Comparison of ENCODE assay signal across 1 cellular context in the genomic region with DNA sequence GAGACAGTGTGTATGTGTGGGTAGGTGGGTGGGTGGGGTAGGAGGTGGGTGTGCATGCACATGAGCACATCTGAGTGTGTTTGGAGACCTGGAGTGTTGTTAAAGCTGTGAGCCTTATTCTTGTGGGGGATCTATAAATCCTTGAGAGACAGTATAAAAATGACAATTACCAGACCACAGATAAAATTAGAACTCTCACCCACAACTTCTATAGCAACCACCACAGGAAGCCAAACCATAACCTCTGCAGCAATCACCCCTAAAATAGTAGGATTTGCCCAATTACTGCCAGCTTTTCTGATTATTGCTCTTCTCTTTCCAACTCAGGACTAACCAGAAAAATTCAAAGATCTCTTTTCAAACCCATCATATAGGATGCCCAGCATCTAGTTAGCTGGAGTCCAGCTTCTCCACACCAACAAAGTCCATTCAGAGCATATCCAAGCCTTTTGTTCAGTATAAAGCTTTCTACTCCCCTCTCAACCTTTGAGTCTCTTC.
TF ChIP-seq lines count a peak whose summit lies in the region.

No MANE protein-coding gene starts in this region.

TF ChIP-seq in GM12878, 131 proteins besides CTCF, POLR2A, EP300 and RAD21 (continued from another document):
- TF ChIP-seq WRNIP1 (IDR thresholded peaks at IDR 0.05; ENCODE audit: borderline replicate concordance, low read depth, low read length), result no peak
- TF ChIP-seq HDAC6 (IDR thresholded peaks at IDR 0.05; ENCODE audit: unreplicated experiment), result no peak
- TF ChIP-seq, protein P1, sequence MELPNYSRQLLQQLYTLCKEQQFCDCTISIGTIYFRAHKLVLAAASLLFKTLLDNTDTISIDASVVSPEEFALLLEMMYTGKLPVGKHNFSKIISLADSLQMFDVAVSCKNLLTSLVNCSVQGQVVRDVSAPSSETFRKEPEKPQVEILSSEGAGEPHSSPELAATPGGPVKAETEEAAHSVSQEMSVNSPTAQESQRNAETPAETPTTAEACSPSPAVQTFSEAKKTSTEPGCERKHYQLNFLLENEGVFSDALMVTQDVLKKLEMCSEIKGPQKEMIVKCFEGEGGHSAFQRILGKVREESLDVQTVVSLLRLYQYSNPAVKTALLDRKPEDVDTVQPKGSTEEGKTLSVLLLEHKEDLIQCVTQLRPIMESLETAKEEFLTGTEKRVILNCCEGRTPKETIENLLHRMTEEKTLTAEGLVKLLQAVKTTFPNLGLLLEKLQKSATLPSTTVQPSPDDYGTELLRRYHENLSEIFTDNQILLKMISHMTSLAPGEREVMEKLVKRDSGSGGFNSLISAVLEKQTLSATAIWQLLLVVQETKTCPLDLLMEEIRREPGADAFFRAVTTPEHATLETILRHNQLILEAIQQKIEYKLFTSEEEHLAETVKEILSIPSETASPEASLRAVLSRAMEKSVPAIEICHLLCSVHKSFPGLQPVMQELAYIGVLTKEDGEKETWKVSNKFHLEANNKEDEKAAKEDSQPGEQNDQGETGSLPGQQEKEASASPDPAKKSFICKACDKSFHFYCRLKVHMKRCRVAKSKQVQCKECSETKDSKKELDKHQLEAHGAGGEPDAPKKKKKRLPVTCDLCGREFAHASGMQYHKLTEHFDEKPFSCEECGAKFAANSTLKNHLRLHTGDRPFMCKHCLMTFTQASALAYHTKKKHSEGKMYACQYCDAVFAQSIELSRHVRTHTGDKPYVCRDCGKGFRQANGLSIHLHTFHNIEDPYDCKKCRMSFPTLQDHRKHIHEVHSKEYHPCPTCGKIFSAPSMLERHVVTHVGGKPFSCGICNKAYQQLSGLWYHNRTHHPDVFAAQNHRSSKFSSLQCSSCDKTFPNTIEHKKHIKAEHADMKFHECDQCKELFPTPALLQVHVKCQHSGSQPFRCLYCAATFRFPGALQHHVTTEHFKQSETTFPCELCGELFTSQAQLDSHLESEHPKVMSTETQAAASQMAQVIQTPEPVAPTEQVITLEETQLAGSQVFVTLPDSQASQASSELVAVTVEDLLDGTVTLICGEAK (IDR thresholded peaks at IDR 0.05; ENCODE audit: borderline replicate concordance), result no peak
- TF ChIP-seq, protein P2, sequence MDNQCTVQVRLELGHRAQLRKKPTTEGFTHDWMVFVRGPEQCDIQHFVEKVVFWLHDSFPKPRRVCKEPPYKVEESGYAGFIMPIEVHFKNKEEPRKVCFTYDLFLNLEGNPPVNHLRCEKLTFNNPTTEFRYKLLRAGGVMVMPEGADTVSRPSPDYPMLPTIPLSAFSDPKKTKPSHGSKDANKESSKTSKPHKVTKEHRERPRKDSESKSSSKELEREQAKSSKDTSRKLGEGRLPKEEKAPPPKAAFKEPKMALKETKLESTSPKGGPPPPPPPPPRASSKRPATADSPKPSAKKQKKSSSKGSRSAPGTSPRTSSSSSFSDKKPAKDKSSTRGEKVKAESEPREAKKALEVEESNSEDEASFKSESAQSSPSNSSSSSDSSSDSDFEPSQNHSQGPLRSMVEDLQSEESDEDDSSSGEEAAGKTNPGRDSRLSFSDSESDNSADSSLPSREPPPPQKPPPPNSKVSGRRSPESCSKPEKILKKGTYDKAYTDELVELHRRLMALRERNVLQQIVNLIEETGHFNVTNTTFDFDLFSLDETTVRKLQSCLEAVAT (IDR thresholded peaks at IDR 0.05), result no peak
- TF ChIP-seq CBX5 (IDR thresholded peaks at IDR 0.05; ENCODE audit: low read depth), result no peak
- no peak for TF ChIP-seq POU2F2 (IDR thresholded peaks at IDR 0.05; ENCODE audit: borderline replicate concordance, low read depth, low read length)
- TF ChIP-seq TBL1XR1 (IDR thresholded peaks at IDR 0.05; ENCODE audit: low read depth, low read length), result no peak
- no peak for TF ChIP-seq SREBF2 (IDR thresholded peaks at IDR 0.05; ENCODE audit: low read length)
- TF ChIP-seq CHD2 (IDR thresholded peaks at IDR 0.05; ENCODE audit: borderline replicate concordance, low read depth, low read length), result no peak
- TF ChIP-seq CBFB (IDR thresholded peaks at IDR 0.05; ENCODE audit: low read depth), result 0 out of 2 replicates have a peak, but pooled peaks have one; percentile 19
- TF ChIP-seq MEF2A (IDR thresholded peaks at IDR 0.05; ENCODE audit: insufficient read depth, low read depth, low read length), result peak; percentile 8; the same call in 1 of the 2 replicates
- TF ChIP-seq, protein P3, sequence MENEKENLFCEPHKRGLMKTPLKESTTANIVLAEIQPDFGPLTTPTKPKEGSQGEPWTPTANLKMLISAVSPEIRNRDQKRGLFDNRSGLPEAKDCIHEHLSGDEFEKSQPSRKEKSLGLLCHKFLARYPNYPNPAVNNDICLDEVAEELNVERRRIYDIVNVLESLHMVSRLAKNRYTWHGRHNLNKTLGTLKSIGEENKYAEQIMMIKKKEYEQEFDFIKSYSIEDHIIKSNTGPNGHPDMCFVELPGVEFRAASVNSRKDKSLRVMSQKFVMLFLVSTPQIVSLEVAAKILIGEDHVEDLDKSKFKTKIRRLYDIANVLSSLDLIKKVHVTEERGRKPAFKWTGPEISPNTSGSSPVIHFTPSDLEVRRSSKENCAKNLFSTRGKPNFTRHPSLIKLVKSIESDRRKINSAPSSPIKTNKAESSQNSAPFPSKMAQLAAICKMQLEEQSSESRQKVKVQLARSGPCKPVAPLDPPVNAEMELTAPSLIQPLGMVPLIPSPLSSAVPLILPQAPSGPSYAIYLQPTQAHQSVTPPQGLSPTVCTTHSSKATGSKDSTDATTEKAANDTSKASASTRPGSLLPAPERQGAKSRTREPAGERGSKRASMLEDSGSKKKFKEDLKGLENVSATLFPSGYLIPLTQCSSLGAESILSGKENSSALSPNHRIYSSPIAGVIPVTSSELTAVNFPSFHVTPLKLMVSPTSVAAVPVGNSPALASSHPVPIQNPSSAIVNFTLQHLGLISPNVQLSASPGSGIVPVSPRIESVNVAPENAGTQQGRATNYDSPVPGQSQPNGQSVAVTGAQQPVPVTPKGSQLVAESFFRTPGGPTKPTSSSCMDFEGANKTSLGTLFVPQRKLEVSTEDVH (IDR thresholded peaks at IDR 0.05; ENCODE audit: low read depth, partially characterized antibody), result no peak
- no peak for TF ChIP-seq YBX1 (IDR thresholded peaks at IDR 0.05)
- TF ChIP-seq ESRRA (IDR thresholded peaks at IDR 0.05; ENCODE audit: low read length), result no peak
- no peak for TF ChIP-seq RELA (IDR thresholded peaks at IDR 0.05; ENCODE audit: borderline replicate concordance, partially characterized antibody)
- TF ChIP-seq, protein P4, sequence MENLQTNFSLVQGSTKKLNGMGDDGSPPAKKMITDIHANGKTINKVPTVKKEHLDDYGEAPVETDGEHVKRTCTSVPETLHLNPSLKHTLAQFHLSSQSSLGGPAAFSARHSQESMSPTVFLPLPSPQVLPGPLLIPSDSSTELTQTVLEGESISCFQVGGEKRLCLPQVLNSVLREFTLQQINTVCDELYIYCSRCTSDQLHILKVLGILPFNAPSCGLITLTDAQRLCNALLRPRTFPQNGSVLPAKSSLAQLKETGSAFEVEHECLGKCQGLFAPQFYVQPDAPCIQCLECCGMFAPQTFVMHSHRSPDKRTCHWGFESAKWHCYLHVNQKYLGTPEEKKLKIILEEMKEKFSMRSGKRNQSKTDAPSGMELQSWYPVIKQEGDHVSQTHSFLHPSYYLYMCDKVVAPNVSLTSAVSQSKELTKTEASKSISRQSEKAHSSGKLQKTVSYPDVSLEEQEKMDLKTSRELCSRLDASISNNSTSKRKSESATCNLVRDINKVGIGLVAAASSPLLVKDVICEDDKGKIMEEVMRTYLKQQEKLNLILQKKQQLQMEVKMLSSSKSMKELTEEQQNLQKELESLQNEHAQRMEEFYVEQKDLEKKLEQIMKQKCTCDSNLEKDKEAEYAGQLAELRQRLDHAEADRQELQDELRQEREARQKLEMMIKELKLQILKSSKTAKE (IDR thresholded peaks at IDR 0.05; ENCODE audit: low read depth, poor library complexity, severe bottlenecking), result no peak
- TF ChIP-seq, protein P5, sequence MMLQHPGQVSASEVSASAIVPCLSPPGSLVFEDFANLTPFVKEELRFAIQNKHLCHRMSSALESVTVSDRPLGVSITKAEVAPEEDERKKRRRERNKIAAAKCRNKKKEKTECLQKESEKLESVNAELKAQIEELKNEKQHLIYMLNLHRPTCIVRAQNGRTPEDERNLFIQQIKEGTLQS (IDR thresholded peaks at IDR 0.05; ENCODE audit: borderline replicate concordance, extremely low read depth, low read depth, low read length), result no peak
- no peak for TF ChIP-seq KLF5 (IDR thresholded peaks at IDR 0.05; ENCODE audit: partially characterized antibody)
- TF ChIP-seq FOXK2 (IDR thresholded peaks at IDR 0.05), result no peak
- 0 out of 2 replicates have a peak, but pooled peaks have one; percentile 12 for TF ChIP-seq EED (IDR thresholded peaks at IDR 0.05; ENCODE audit: low read depth)
- TF ChIP-seq NFXL1 (IDR thresholded peaks at IDR 0.05; ENCODE audit: borderline replicate concordance), result no peak
- peak; percentile 62 for TF ChIP-seq MEF2B (IDR thresholded peaks at IDR 0.05; ENCODE audit: partially characterized antibody, poor library complexity, severe bottlenecking)
- TF ChIP-seq CHD1 (IDR thresholded peaks at IDR 0.05; ENCODE audit: low read depth, low read length), result no peak
- TF ChIP-seq MTA3 (IDR thresholded peaks at IDR 0.05; ENCODE audit: borderline replicate concordance, low read length), result no peak
